In the genomic region with DNA sequence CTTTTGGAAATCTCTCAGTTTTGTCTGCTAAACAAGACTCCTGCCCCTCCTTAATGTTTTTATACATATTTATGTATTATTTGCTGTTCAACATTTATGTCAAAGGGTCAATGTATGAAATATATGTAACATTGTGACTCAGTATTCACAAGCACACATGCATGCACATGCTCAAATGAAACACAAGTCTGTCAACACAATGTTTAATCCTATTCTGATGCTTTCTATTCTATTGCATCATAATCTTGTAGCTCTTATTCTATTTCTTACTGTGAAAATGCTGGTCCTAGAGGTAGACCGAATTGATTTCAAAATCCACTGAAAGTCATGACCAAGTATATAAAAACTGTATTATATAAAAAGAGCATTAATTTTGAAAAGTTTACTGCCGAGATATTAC, we compare ENCODE assay signal across 15 cellular contexts.
DNase-seq lines count a peak whose midpoint lies in the region; ATAC-seq and TF ChIP-seq lines count a peak whose summit lies in the region.
"Had no signal": no experiment of that assay in that cellular context is flagged by ENCODE, and none has a peak within 500 bp of the region (broad histone marks: within the 10 kb centered on the region; RNA-seq: fewer than 3 reads in every experiment).

No MANE protein-coding gene starts in this region.

- H3K4me3 ChIP-seq in adipocyte (ENCODE audit: low read length) = no peak overlapping the region
- no peak overlapping the region for H3K4me3 ChIP-seq in epithelial cell of esophagus (ENCODE audit: low read length)
- H3K4me3 ChIP-seq: BLaER1, HAP-1 had no signal

- H3K9ac ChIP-seq in adipocyte (ENCODE audit: low read length) = no peak overlapping the region
- H3K9ac ChIP-seq: BLaER1 had no signal

- ATAC-seq in GM21576 (IDR thresholded peaks at IDR 0.05; ENCODE audit: unreplicated experiment) (no peak), GM21528 (IDR thresholded peaks at IDR 0.05; ENCODE audit: low FRiP score, unreplicated experiment) (no peak)
- ATAC-seq: CD8-positive, alpha-beta T cell had no signal

- TF ChIP-seq CTCF in epithelial cell of esophagus (IDR thresholded peaks at IDR 0.05; ENCODE audit: insufficient read depth, low read depth, low read length, missing control alignments) = no peak

- H3K9me3 ChIP-seq in adipocyte (ENCODE audit: control insufficient read depth, low read length) = no peaks in the 10 kb centered on the region
- H3K9me3 ChIP-seq: BLaER1, Caco-2, HAP-1 had no signal

- H3K36me3 ChIP-seq in adipocyte (ENCODE audit: control insufficient read depth, insufficient read depth, low read length, severe bottlenecking) = no peaks in the 10 kb centered on the region
- H3K36me3 ChIP-seq: BLaER1, HAP-1 had no signal

- no peaks in the 10 kb centered on the region for H3K27me3 ChIP-seq in adipocyte (replicated peaks; ENCODE audit: control insufficient read depth, insufficient read depth, low read length)
- H3K27me3 ChIP-seq: BLaER1 had no signal

- DNase-seq in NCI-H82 (lab: John Stamatoyannopoulos, UW) = peak; percentile 1
- DNase-seq in NCI-H82 treated with DMSO at 0.1 percent for 48 hours (lab: John Stamatoyannopoulos, UW; ENCODE audit: unreplicated experiment) = no peak
- peak; percentile 18 for DNase-seq in adipocyte (ENCODE audit: low read depth)
- DNase-seq in epithelial cell of esophagus (ENCODE audit: low read depth) = peak; percentile 79
- DNase-seq: Caco-2; CD4-positive, CD25-positive, alpha-beta regulatory T cell; CD8-positive, alpha-beta T cell; DMS153; DND-41; GOT3; HFFc6 had no signal

- peaks cover 9% of the 10 kb centered on the region for H3K4me1 ChIP-seq in adipocyte (ENCODE audit: control insufficient read depth, insufficient read depth, low read length)
- H3K4me1 ChIP-seq: BLaER1, HAP-1 had no signal
